Comparison of ENCODE assay signal across 1 cellular context in genomic region chr16:82658796-82659195, GRCh38.
TF ChIP-seq lines count a peak whose summit lies in the region.

No MANE protein-coding gene starts in this region.

TF ChIP-seq in IMR-90, 13 proteins besides CTCF, POLR2A, EP300 and RAD21 (continued from another document):
- TF ChIP-seq SMC3 (IDR thresholded peaks at IDR 0.05; ENCODE audit: low read depth, low read length) (no peak), MAFK (IDR thresholded peaks at IDR 0.05; ENCODE audit: low read depth, low read length) (no peak), BHLHE40 (IDR thresholded peaks at IDR 0.05; ENCODE audit: low read depth, low read length) (no peak), RFX5 (IDR thresholded peaks at IDR 0.05; ENCODE audit: low read depth, low read length) (no peak), FOS (IDR thresholded peaks at IDR 0.05; ENCODE audit: low read depth, low read length) (no peak), MXI1 (IDR thresholded peaks at IDR 0.05; ENCODE audit: borderline replicate concordance, low read depth, low read length) (no peak), RCOR1 (IDR thresholded peaks at IDR 0.05; ENCODE audit: insufficient replicate concordance, low read length) (no peak)
- TF ChIP-seq, protein P1, sequence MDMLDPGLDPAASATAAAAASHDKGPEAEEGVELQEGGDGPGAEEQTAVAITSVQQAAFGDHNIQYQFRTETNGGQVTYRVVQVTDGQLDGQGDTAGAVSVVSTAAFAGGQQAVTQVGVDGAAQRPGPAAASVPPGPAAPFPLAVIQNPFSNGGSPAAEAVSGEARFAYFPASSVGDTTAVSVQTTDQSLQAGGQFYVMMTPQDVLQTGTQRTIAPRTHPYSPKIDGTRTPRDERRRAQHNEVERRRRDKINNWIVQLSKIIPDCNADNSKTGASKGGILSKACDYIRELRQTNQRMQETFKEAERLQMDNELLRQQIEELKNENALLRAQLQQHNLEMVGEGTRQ (IDR thresholded peaks at IDR 0.05; ENCODE audit: low read depth, low read length) = no peak
- TF ChIP-seq, protein P2, sequence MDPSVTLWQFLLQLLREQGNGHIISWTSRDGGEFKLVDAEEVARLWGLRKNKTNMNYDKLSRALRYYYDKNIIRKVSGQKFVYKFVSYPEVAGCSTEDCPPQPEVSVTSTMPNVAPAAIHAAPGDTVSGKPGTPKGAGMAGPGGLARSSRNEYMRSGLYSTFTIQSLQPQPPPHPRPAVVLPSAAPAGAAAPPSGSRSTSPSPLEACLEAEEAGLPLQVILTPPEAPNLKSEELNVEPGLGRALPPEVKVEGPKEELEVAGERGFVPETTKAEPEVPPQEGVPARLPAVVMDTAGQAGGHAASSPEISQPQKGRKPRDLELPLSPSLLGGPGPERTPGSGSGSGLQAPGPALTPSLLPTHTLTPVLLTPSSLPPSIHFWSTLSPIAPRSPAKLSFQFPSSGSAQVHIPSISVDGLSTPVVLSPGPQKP (IDR thresholded peaks at IDR 0.05; ENCODE audit: borderline replicate concordance, low read depth, low read length) = no peak
TF ChIP-seq in IMR-90: peak in this region for 0.
